8 cellular contexts compared by ENCODE assay signal in genomic region chr3:139427283-139428060, GRCh38. TPM values are rescaled to one million over a fixed set of nuclear protein-coding genes. Genes with fewer than 3 reads are reported as not detected.
DNase-seq lines count a peak whose midpoint lies in the region; ATAC-seq and TF ChIP-seq lines count a peak whose summit lies in the region.

No MANE protein-coding gene starts in this region.

- no peaks in the 10 kb centered on the region for H3K9me2 ChIP-seq in neural cell (ENCODE audit: insufficient read depth, low read length)

- H4K20me1 ChIP-seq in neural cell (ENCODE audit: insufficient read depth): no peaks in the 10 kb centered on the region

- H3K27me3 ChIP-seq in neural cell (ENCODE audit: insufficient read depth, low read depth, low read length): no peaks in the 10 kb centered on the region

- no peaks in the 10 kb centered on the region for H3K79me2 ChIP-seq in neural cell (replicated peaks; ENCODE audit: insufficient read depth, low read length)

- H3F3A ChIP-seq in neural cell (ENCODE audit: insufficient read depth, low read length, poor library complexity, severe bottlenecking): no peaks in the 10 kb centered on the region

- H3K36me3 ChIP-seq in neural cell (ENCODE audit: insufficient read depth, low read length): peaks cover 14% of the 10 kb centered on the region

- no peak overlapping the region for H3K27ac ChIP-seq in neural cell (ENCODE audit: low read length)

- peak; percentile 94 for TF ChIP-seq RAD21 in neural cell (conservative IDR thresholded peaks at IDR 0.05)

- peak; percentile 92 for TF ChIP-seq CTCF in neural cell (IDR thresholded peaks at IDR 0.05; ENCODE audit: poor library complexity, severe bottlenecking)

- DNase-seq in AG08395 (ENCODE audit: low spot score) (peak; percentile 83), NCI-H1694 treated with DMSO at 0.1 percent for 48 hours (lab: John Stamatoyannopoulos, UW) (peak; percentile 88), SKM-1 treated with dmso at 0.1 percent for 144 hours (lab: John Stamatoyannopoulos, UW; ENCODE audit: unreplicated experiment) (peak; percentile 85), fibroblast of gingiva (ENCODE audit: low read depth) (peak; percentile 72)
- no peak for DNase-seq in stimulated activated CD8-positive, alpha-beta memory T cell treated with anti-CD3 and anti-CD28 coated beads, Interleukin-4, amount 100 ng/mL, for 48 hours

- no peak overlapping the region for H2AFZ ChIP-seq in neural cell (ENCODE audit: low read depth, low read length)

- no peaks in the 10 kb centered on the region for H3K9me3 ChIP-seq in neural cell (ENCODE audit: low read length)

- ATAC-seq in GM18502 (IDR thresholded peaks at IDR 0.05; ENCODE audit: poor library complexity, unreplicated experiment) (peak; percentile 86), HG02870 (IDR thresholded peaks at IDR 0.05; ENCODE audit: unreplicated experiment) (peak; percentile 86)

- no peak overlapping the region for H3K9ac ChIP-seq in neural cell (ENCODE audit: low read length)

- TF ChIP-seq EP300 in neural cell (conservative IDR thresholded peaks at IDR 0.05; ENCODE audit: poor library complexity, severe bottlenecking): no peak

- no peak overlapping the region for H3K4me3 ChIP-seq in neural cell (ENCODE audit: low read length)

- H3K4me2 ChIP-seq in neural cell (ENCODE audit: low read length): no peak overlapping the region

TF ChIP-seq in neural cell, 6 proteins besides CTCF, POLR2A, EP300 and RAD21:
- TF ChIP-seq MXI1 (conservative IDR thresholded peaks at IDR 0.05; ENCODE audit: poor library complexity, severe bottlenecking) (no peak), SMC3 (conservative IDR thresholded peaks at IDR 0.05; ENCODE audit: poor library complexity) (peak; percentile 94), TAF1 (IDR thresholded peaks at IDR 0.05; ENCODE audit: low read depth) (no peak)

RNA-seq across cellular contexts. Expression of gene COPB2, which starts 38.0 kb away (rescaled TPM):
- 59.5 and 63.5 TPM in 2 replicates for polyA plus RNA-seq in neural cell
- polyA minus RNA-seq in neural cell: 113 and 122 TPM in 2 replicates

RNA-seq across cellular contexts. Expression of gene RBP2, which starts 48.8 kb away (rescaled TPM):
- polyA plus RNA-seq in neural cell: not detected in 2 replicates
- not detected in 2 replicates for polyA minus RNA-seq in neural cell
